ENCODE assay signal across 9 cellular contexts in the genomic region with DNA sequence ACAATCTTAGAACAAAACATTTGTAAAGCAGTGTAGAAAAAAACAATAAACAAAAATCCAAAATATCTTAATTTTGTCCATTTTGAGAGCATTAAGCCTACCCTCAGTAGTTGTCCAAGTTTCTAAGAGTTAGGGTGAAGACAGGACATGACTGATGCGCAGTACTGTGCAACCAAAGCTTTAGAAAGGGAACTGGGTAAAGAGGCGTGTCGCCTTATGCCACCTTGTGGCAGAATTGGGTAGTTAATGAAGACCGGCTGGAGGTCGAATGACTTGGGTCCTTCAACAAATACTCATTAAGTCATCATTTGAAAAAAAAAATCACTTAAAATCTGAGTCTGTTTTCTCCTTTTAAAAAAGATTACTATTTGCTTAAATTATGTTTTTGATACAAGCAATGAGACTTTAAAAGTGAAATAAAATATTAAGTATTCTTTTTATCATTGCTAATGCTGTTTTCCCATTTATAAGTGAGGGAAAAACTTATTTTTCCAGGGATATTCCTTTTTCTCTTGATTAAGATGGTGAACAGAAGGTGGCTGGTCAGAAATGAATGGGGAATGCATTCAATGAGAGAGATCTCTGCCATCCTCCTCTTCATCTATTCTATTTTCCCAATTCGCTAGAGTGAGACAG. TPM values are rescaled to one million over a fixed set of nuclear protein-coding genes. Genes with fewer than 3 reads are reported as not detected.
A peak's percentile ranks its signal among the peaks of the same experiment; 100 is the strongest.
DNase-seq lines count a peak whose midpoint lies in the region; ATAC-seq and TF ChIP-seq lines count a peak whose summit lies in the region.
"Had no signal": no experiment of that assay in that cellular context is flagged by ENCODE, and none has a peak within 500 bp of the region (broad histone marks: within the 10 kb centered on the region; RNA-seq: fewer than 3 reads in every experiment).

No MANE protein-coding gene starts in this region.

- H3K27me3 Mint-ChIP-seq in endothelial cell (ENCODE audit: unreplicated experiment) (peaks cover 6% of the 10 kb centered on the region), naive B cell (peaks cover 8 to 28% (median 19%) of the 10 kb centered on the region in 3 donors)
- peaks cover 22% of the 10 kb centered on the region for H3K27me3 Mint-ChIP-seq in stimulated activated memory B cell treated with anti-CD40 and anti-IgM and Interleukin-4, amounts not matched to agents 10 μg/mL and 1 μg/mL and 100 μg/mL, for 72 hours

- peaks cover 16% of the 10 kb centered on the region for H3K4me1 Mint-ChIP-seq in endothelial cell (ENCODE audit: unreplicated experiment)
- peaks cover 8 to 20% (median 12%) of the 10 kb centered on the region in 3 donors for H3K4me1 Mint-ChIP-seq in naive B cell
- peaks cover under 1% of the 10 kb centered on the region for H3K4me1 Mint-ChIP-seq in stimulated activated memory B cell treated with anti-CD40 and anti-IgM and Interleukin-4, amounts not matched to agents 10 μg/mL and 1 μg/mL and 100 μg/mL, for 72 hours

- H3K9me3 Mint-ChIP-seq in endothelial cell (ENCODE audit: unreplicated experiment), result no peaks in the 10 kb centered on the region
- no peaks in the 10 kb centered on the region for H3K9me3 Mint-ChIP-seq in naive B cell
- H3K9me3 Mint-ChIP-seq in stimulated activated memory B cell treated with anti-CD40 and anti-IgM and Interleukin-4, amounts not matched to agents 10 μg/mL and 1 μg/mL and 100 μg/mL, for 72 hours, result no peaks in the 10 kb centered on the region

- no peak overlapping the region for H3K4me3 Mint-ChIP-seq in endothelial cell (ENCODE audit: unreplicated experiment)
- peak overlapping the region in 1 of 8 donors; percentile 65 for H3K4me3 Mint-ChIP-seq in naive B cell
- H3K4me3 Mint-ChIP-seq in stimulated activated memory B cell treated with anti-CD40 and anti-IgM and Interleukin-4, amounts not matched to agents 10 μg/mL and 1 μg/mL and 100 μg/mL, for 72 hours, result no peak overlapping the region
- H3K4me3 Mint-ChIP-seq: activated naive CD8-positive, alpha-beta T cell had no signal

- H3K27me3 ChIP-seq in HL-60 (ENCODE audit: insufficient read depth, poor library complexity, severe bottlenecking), result no peaks in the 10 kb centered on the region

- in situ Hi-C loops in Caki2 (cut with HindIII; ENCODE audit: low pct_unique_long_range_greater_than_20kb, low sequenced_read_pairs), result loop anchor here (5.0 kb wide), 1 partner anchor 63 kb away; no protein-coding TSS in a partner anchor

- ATAC-seq in GM21360 (IDR thresholded peaks at IDR 0.05; ENCODE audit: unreplicated experiment) (peak; percentile 42), naive B cell (ENCODE audit: low read depth in 2 of 2) (peak; percentile 36 to 43)
- ATAC-seq in stimulated activated memory B cell treated with anti-CD40 and anti-IgM and Interleukin-4, amounts not matched to agents 10 μg/mL and 1 μg/mL and 100 μg/mL, for 72 hours, result peak; percentile 64

- peak; percentile 45 for DNase-seq in Caki2 (ENCODE audit: low read depth)
- DNase-seq in HL-60 (ENCODE audit: low read depth in 1 of 2, low spot score in 1 of 2), result peak; percentile 68 to 72
- DNase-seq in NOMO-1 treated with DMSO at 0.1 percent for 48 hours (lab: John Stamatoyannopoulos, UW; ENCODE audit: unreplicated experiment), result peak; percentile 75
- peak; percentile 17 to 35 for DNase-seq in activated CD8-positive, alpha-beta memory T cell treated with anti-CD3 and anti-CD28 coated beads for 1 hour (ENCODE audit: extremely low read depth in 1 of 2, low read depth in 1 of 2)
- DNase-seq in endothelial cell (ENCODE audit: low spot score), result peak; percentile 79
- DNase-seq in naive B cell, result peak; percentile 74

- no peak overlapping the region for H3K27ac ChIP-seq in HL-60 (replicated peaks)

- H3K27ac Mint-ChIP-seq in endothelial cell (ENCODE audit: unreplicated experiment), result no peak overlapping the region
- H3K27ac Mint-ChIP-seq in naive B cell, result no peak overlapping the region
- H3K27ac Mint-ChIP-seq in stimulated activated memory B cell treated with anti-CD40 and anti-IgM and Interleukin-4, amounts not matched to agents 10 μg/mL and 1 μg/mL and 100 μg/mL, for 72 hours, result no peak overlapping the region
- H3K27ac Mint-ChIP-seq: activated naive CD8-positive, alpha-beta T cell had no signal

- H3K36me3 Mint-ChIP-seq in endothelial cell (ENCODE audit: low read depth, unreplicated experiment) (peaks cover 3% of the 10 kb centered on the region), naive B cell (no peaks in the 10 kb centered on the region)
- peaks cover under 1% of the 10 kb centered on the region for H3K36me3 Mint-ChIP-seq in stimulated activated memory B cell treated with anti-CD40 and anti-IgM and Interleukin-4, amounts not matched to agents 10 μg/mL and 1 μg/mL and 100 μg/mL, for 72 hours

- no peak overlapping the region for H3K4me3 ChIP-seq in HL-60 (replicated peaks; ENCODE audit: insufficient read depth, low read length)

- TF ChIP-seq CTCF in HL-60 (IDR thresholded peaks at IDR 0.05; ENCODE audit: insufficient read depth, low read length) (peak; percentile 37), endothelial cell (IDR thresholded peaks at IDR 0.05; ENCODE audit: unreplicated experiment) (peak; percentile 80)

RNA-seq across cellular contexts. Expression of a gene that starts 3.5 kb away (rescaled TPM):
- total RNA-seq in Caki2 (2014; rRNA removed; shearing (Covaris generic); ENCODE audit: low replicate concordance), result 8.9 and 9.4 TPM in 2 replicates
- total RNA-seq in endothelial cell (ENCODE audit: unreplicated experiment), result 46.1 TPM
- 10 to 100 TPM; 15.3 to 45.0 (median 41.1) TPM for polyA plus RNA-seq in naive B cell (ENCODE audit: low read depth in 6 of 6)

Comparison
In these comparisons a context has a peak if more than half of its experiments do, and no peak if none do; other contexts are left out.
1. DNase-seq: peak in every context shown above with its lines; median percentile 79 in endothelial cell; 75 in NOMO-1 treated with DMSO at 0.1 percent for 48 hours; 74 in naive B cell; 70 in HL-60; 45 in Caki2; 26 in activated CD8-positive, alpha-beta memory T cell treated with anti-CD3 and anti-CD28 coated beads for 1 hour.